ENCODE assay signal across 8 cellular contexts in genomic region chr2:127106998-127107621, GRCh38. TPM values are rescaled to one million over a fixed set of nuclear protein-coding genes. Genes with fewer than 3 reads are reported as not detected.
A peak's percentile ranks its signal among the peaks of the same experiment; 100 is the strongest.
DNase-seq lines count a peak whose midpoint lies in the region; ATAC-seq lines count a peak whose summit lies in the region.

Gene BIN1 (minus strand): TSS chr2:127107154. CDS start chr2:127106943, 211 bp downstream.

- peak within 1 kb of the TSS; percentile 60 for H3K27ac ChIP-seq in mesendoderm (ENCODE audit: low read depth, low read length)

- H3K4me2 ChIP-seq in mesendoderm (ENCODE audit: low read length) = peak within 1 kb of the TSS; percentile 98

- H3K4ac ChIP-seq in mesendoderm (ENCODE audit: low read depth, low read length) = peak within 1 kb of the TSS; percentile 8

- H3K4me3 ChIP-seq in endocrine pancreas (ENCODE audit: control insufficient read depth, insufficient read depth, low read length) = peak within 1 kb of the TSS; percentile 83
- peak within 1 kb of the TSS; percentile 74 for H3K4me3 ChIP-seq in mesendoderm (ENCODE audit: low read length)

- no peaks in the 10 kb centered on the region for H3K36me3 ChIP-seq in endocrine pancreas (ENCODE audit: control insufficient read depth, insufficient read depth, low read length)
- H3K36me3 ChIP-seq in mesendoderm (ENCODE audit: control insufficient read depth, insufficient read depth, low read length) = no peaks in the 10 kb centered on the region

- H4K8ac ChIP-seq in mesendoderm (ENCODE audit: low read depth, low read length) = no peak within 1 kb of the TSS

- H2BK15ac ChIP-seq in mesendoderm (replicated peaks; ENCODE audit: low read depth) = no peak within 1 kb of the TSS

- CTCF ChIA-PET in activated CD8-positive, alpha-beta memory T cell treated with anti-CD3 and anti-CD28 coated beads, Interleukin-2, amount 10 ng/mL, durations not matched to agents 7 days and 5 days (lab: Charles Lee) = interaction anchor here (1.0 to 1.6 kb wide), 4 partner anchors 22 to 90 kb away, joined by 3 to 5 read pairs (median 4); no protein-coding TSS in a partner anchor

- no peaks in the 10 kb centered on the region for H3K36me3 Mint-ChIP-seq in activated CD8-positive, alpha-beta memory T cell treated with anti-CD3 and anti-CD28 coated beads, Interleukin-2, amount 10 ng/mL, durations not matched to agents 7 days and 5 days

- no peak within 1 kb of the TSS for H2AK5ac ChIP-seq in mesendoderm (ENCODE audit: low read length)

- DNase-seq in AML-193 (lab: John Stamatoyannopoulos, UW) (peak; percentile 80 to 81), NCI-H748 treated with DMSO at 0.1 percent for 48 hours (lab: John Stamatoyannopoulos, UW) (peak; percentile 71), mesendoderm (peak; percentile 96)
- peak; percentile 83 for DNase-seq in activated CD8-positive, alpha-beta memory T cell treated with anti-CD3 and anti-CD28 coated beads, Interleukin-2, amount 10 ng/mL, durations not matched to agents 7 days and 5 days
- peak; percentile 24 for DNase-seq in stimulated activated CD8-positive, alpha-beta memory T cell treated with anti-CD3 and anti-CD28 coated beads, Interleukin-12 subunit alpha, Interleukin-12 subunit beta, amount 100 ng/mL, for 24 hours (ENCODE audit: extremely low read depth)

- peak within 1 kb of the TSS; percentile 66 for H3K23ac ChIP-seq in mesendoderm (ENCODE audit: low read length)

- H3K4me1 ChIP-seq in endocrine pancreas (ENCODE audit: control insufficient read depth, insufficient read depth, low read length) (no peaks in the 10 kb centered on the region), mesendoderm (ENCODE audit: control insufficient read depth, low read depth, low read length) (peaks cover 7% of the 10 kb centered on the region)

- H3K9me3 ChIP-seq in endocrine pancreas (ENCODE audit: control insufficient read depth, low read length) = no peaks in the 10 kb centered on the region

- H3K9me3 Mint-ChIP-seq in activated CD8-positive, alpha-beta memory T cell treated with anti-CD3 and anti-CD28 coated beads, Interleukin-2, amount 10 ng/mL, durations not matched to agents 7 days and 5 days (ENCODE audit: low read depth) = no peaks in the 10 kb centered on the region

- peaks cover 16% of the 10 kb centered on the region for H3K79me2 ChIP-seq in mesendoderm (ENCODE audit: control insufficient read depth, insufficient read depth, low read length)

- peak within 1 kb of the TSS; percentile 91 for H3K56ac ChIP-seq in mesendoderm (ENCODE audit: low read length)

- H3K27ac Mint-ChIP-seq in activated CD8-positive, alpha-beta memory T cell treated with anti-CD3 and anti-CD28 coated beads, Interleukin-2, amount 10 ng/mL, durations not matched to agents 7 days and 5 days = no peak within 1 kb of the TSS

- ATAC-seq in GM19035 (IDR thresholded peaks at IDR 0.05; ENCODE audit: unreplicated experiment) = peak; percentile 87
- ATAC-seq in HG03342 (IDR thresholded peaks at IDR 0.05; ENCODE audit: unreplicated experiment) = peak; percentile 88
- peak; percentile 91 for ATAC-seq in activated CD8-positive, alpha-beta memory T cell treated with anti-CD3 and anti-CD28 coated beads, Interleukin-2, amount 10 ng/mL, durations not matched to agents 7 days and 5 days

- H4K5ac ChIP-seq in mesendoderm (ENCODE audit: low read length) = no peak within 1 kb of the TSS

- H3K79me1 ChIP-seq in mesendoderm (ENCODE audit: low read length) = peaks cover 15% of the 10 kb centered on the region

- peak within 1 kb of the TSS; percentile 71 for H3K4me3 Mint-ChIP-seq in activated CD8-positive, alpha-beta memory T cell treated with anti-CD3 and anti-CD28 coated beads, Interleukin-2, amount 10 ng/mL, durations not matched to agents 7 days and 5 days

- peaks cover 4% of the 10 kb centered on the region for H3K4me1 Mint-ChIP-seq in activated CD8-positive, alpha-beta memory T cell treated with anti-CD3 and anti-CD28 coated beads, Interleukin-2, amount 10 ng/mL, durations not matched to agents 7 days and 5 days

- H2BK120ac ChIP-seq in mesendoderm (ENCODE audit: low read depth, low read length) = no peak within 1 kb of the TSS

- H3K27me3 ChIP-seq in endocrine pancreas (ENCODE audit: control insufficient read depth, insufficient read depth, low read length) (no peaks in the 10 kb centered on the region), mesendoderm (ENCODE audit: insufficient read depth, low read length, poor library complexity) (no peaks in the 10 kb centered on the region)

- H3K27me3 Mint-ChIP-seq in activated CD8-positive, alpha-beta memory T cell treated with anti-CD3 and anti-CD28 coated beads, Interleukin-2, amount 10 ng/mL, durations not matched to agents 7 days and 5 days = peaks cover 10% of the 10 kb centered on the region

- WGBS in mesendoderm (ENCODE audit: extremely low coverage, insufficient coverage, low lambda C conversion rate) = no CpG with 5 or more reads among the region's 77 CpGs

- H3K9ac ChIP-seq in endocrine pancreas (ENCODE audit: control insufficient read depth, insufficient read depth, low read length) (peak within 1 kb of the TSS; percentile 65), mesendoderm (ENCODE audit: low read length) (peak within 1 kb of the TSS; percentile 88)

- H2BK5ac ChIP-seq in mesendoderm (ENCODE audit: low read length) = no peak within 1 kb of the TSS

- peak within 1 kb of the TSS; percentile 35 for H3K18ac ChIP-seq in mesendoderm (ENCODE audit: low read length)

RNA-seq across cellular contexts. Expression of gene BIN1, which starts in this region (rescaled TPM):
- total RNA-seq in activated CD8-positive, alpha-beta memory T cell treated with anti-CD3 and anti-CD28 coated beads, Interleukin-2, amount 10 ng/mL, durations not matched to agents 7 days and 5 days = 100 to 1,000 TPM; 105 to 152 TPM
- polyA plus RNA-seq in mesendoderm (2013, experiment 1 of 2) = 18.7 TPM
- 20.2 TPM for polyA plus RNA-seq in mesendoderm (2013, experiment 2 of 2)

Comparison
In these comparisons a context has a peak if more than half of its experiments do, and no peak if none do; other contexts are left out.
1. Peak in every context shown above with its lines: DNase-seq, ATAC-seq, H3K4me3 ChIP-seq and H3K27ac ChIP-seq.
2. DNase-seq: peak in every context shown above with its lines; median percentile 96 in mesendoderm; 83 in activated CD8-positive, alpha-beta memory T cell treated with anti-CD3 and anti-CD28 coated beads, Interleukin-2, amount 10 ng/mL, durations not matched to agents 7 days and 5 days; 80 in AML-193; 71 in NCI-H748 treated with DMSO at 0.1 percent for 48 hours; 24 in stimulated activated CD8-positive, alpha-beta memory T cell treated with anti-CD3 and anti-CD28 coated beads, Interleukin-12 subunit alpha, Interleukin-12 subunit beta, amount 100 ng/mL, for 24 hours.